Comparison of ENCODE assay signal across 2 cellular contexts in genomic region chr1:35605071-35605881, GRCh38.
TF ChIP-seq lines count a peak whose summit lies in the region.

No MANE protein-coding gene starts in this region.

TF ChIP-seq in GM23338, 12 proteins besides CTCF, POLR2A, EP300 and RAD21:
- TF ChIP-seq POLR2AphosphoS5 (IDR thresholded peaks at IDR 0.05; ENCODE audit: low read depth) (no peak), REST (IDR thresholded peaks at IDR 0.05; ENCODE audit: unreplicated experiment) (no peak), STAT1 (IDR thresholded peaks at IDR 0.05; ENCODE audit: unreplicated experiment) (no peak), JUNB (IDR thresholded peaks at IDR 0.05; ENCODE audit: unreplicated experiment) (no peak), ETS1 (IDR thresholded peaks at IDR 0.05) (no peak), EZH2 (IDR thresholded peaks at IDR 0.05; ENCODE audit: low read depth, unreplicated experiment) (no peak)

TF ChIP-seq in SK-N-SH, 30 proteins besides CTCF, POLR2A, EP300 and RAD21:
- TF ChIP-seq TAF1 (IDR thresholded peaks at IDR 0.05; ENCODE audit: borderline replicate concordance, low read depth, low read length): 0 out of 2 replicates have a peak, but pooled peaks have one; percentile 17
- no peak for TF ChIP-seq FOXM1 (IDR thresholded peaks at IDR 0.05; ENCODE audit: low read depth)
